Comparison of ENCODE assay signal across 8 cellular contexts in genomic region chr10:131980757-131981428, GRCh38. TPM values are rescaled to one million over a fixed set of nuclear protein-coding genes. Genes with fewer than 3 reads are reported as not detected.
DNase-seq lines count a peak whose midpoint lies in the region; ATAC-seq, FAIRE-seq and TF ChIP-seq lines count a peak whose summit lies in the region.

No MANE protein-coding gene starts in this region.

- TF ChIP-seq CTCF in fibroblast of mammary gland (conservative IDR thresholded peaks at IDR 0.05; ENCODE audit: control insufficient read depth, insufficient read depth, low read depth, low read length) = no peak
- no peak for TF ChIP-seq CTCF in osteoblast (IDR thresholded peaks at IDR 0.05; ENCODE audit: extremely low read depth, low read depth, low read length)

- H3K9ac ChIP-seq in SK-N-MC (ENCODE audit: insufficient read length) = peak overlapping the region; percentile 64

- H3K36me3 ChIP-seq in SK-N-MC (ENCODE audit: insufficient read depth, low read length) (no peaks in the 10 kb centered on the region), osteoblast (ENCODE audit: insufficient read depth, low read length) (no peaks in the 10 kb centered on the region)

- H3K4me3 ChIP-seq in SK-N-MC (peak overlapping the region; percentile 80), fibroblast of mammary gland (ENCODE audit: control insufficient read depth, low read depth, low read length) (peak overlapping the region; percentile 82), osteoblast (ENCODE audit: insufficient read depth, low read length) (peak overlapping the region; percentile 92)

- FAIRE-seq in GM19239 (lab: Jason Lieb, UNC) = peak; percentile 40

- peaks cover 24% of the 10 kb centered on the region for H3K4me1 ChIP-seq in osteoblast (ENCODE audit: insufficient read depth, low read length)

- peak overlapping the region; percentile 76 for H2AFZ ChIP-seq in osteoblast (ENCODE audit: low read length)

- H3K9me3 ChIP-seq in SK-N-MC (ENCODE audit: low read depth, low read length) = no peaks in the 10 kb centered on the region
- H3K9me3 ChIP-seq in osteoblast (ENCODE audit: low read depth, low read length) = no peaks in the 10 kb centered on the region

- H3K4me2 ChIP-seq in osteoblast (ENCODE audit: insufficient read depth, low read length) = peak overlapping the region; percentile 90

- peak; percentile 44 for DNase-seq in GM19239 (ENCODE audit: insufficient read length, low spot score)
- DNase-seq in SK-N-MC (ENCODE audit: low read depth, low spot score) = no peak
- peak; percentile 17 for DNase-seq in fibroblast of mammary gland (ENCODE audit: low read depth)
- peak; percentile 93 for DNase-seq in osteoblast (ENCODE audit: insufficient read length, low spot score, missing footprints)
- no peak for DNase-seq in pons (ENCODE audit: low spot score)

- H3K27ac ChIP-seq in SK-N-MC (no peak overlapping the region), osteoblast (ENCODE audit: low read depth, low read length) (peak overlapping the region; percentile 67)

- peaks cover 25% of the 10 kb centered on the region for H4K20me1 ChIP-seq in osteoblast (ENCODE audit: insufficient read depth, low read length)

- peaks cover 54% of the 10 kb centered on the region for H3K79me2 ChIP-seq in osteoblast (ENCODE audit: insufficient read depth, low read length)

- ATAC-seq in GM21576 (IDR thresholded peaks at IDR 0.05; ENCODE audit: unreplicated experiment) = no peak
- ATAC-seq in HG03457 (IDR thresholded peaks at IDR 0.05; ENCODE audit: unreplicated experiment) = no peak
- ATAC-seq in GM18502 (IDR thresholded peaks at IDR 0.05; ENCODE audit: poor library complexity, unreplicated experiment) = no peak

- no peaks in the 10 kb centered on the region for H3K27me3 ChIP-seq in osteoblast (ENCODE audit: insufficient read depth, low read length)

RNA-seq across cellular contexts. Expression of gene BNIP3, which starts 0.8 kb away (rescaled TPM):
- 53.0 and 112 TPM in 2 replicates for total RNA-seq in osteoblast

Comparison
In these comparisons a context has a peak if more than half of its experiments do, and no peak if none do; other contexts are left out.
1. DNase-seq: peak in GM19239 (single experiment), fibroblast of mammary gland (single experiment) and osteoblast (single experiment); none in SK-N-MC (single experiment) and pons (single experiment).
2. Peak in every context shown above with its lines, with median percentiles within 50 percentile points of each other: H3K4me3 ChIP-seq.